10 cellular contexts compared by ENCODE assay signal in genomic region chr17:50868594-50868993, GRCh38. TPM values are rescaled to one million over a fixed set of nuclear protein-coding genes. Genes with fewer than 3 reads are reported as not detected.
DNase-seq lines count a peak whose midpoint lies in the region; ATAC-seq and TF ChIP-seq lines count a peak whose summit lies in the region.
"Had no signal": no experiment of that assay in that cellular context is flagged by ENCODE, and none has a peak within 500 bp of the region (broad histone marks: within the 10 kb centered on the region; RNA-seq: fewer than 3 reads in every experiment).

No MANE protein-coding gene starts in this region.

- H3K4me1 ChIP-seq in stomach = peaks cover 29 to 53% (median 45%) of the 10 kb centered on the region in 4 donors

- H3K27ac ChIP-seq in stomach = peak overlapping the region in 4 of 5 donors; percentile 99 to 100 (median 100)

- CTCF ChIA-PET in activated CD4-positive, alpha-beta T cell treated with anti-CD3 and anti-CD28 coated beads, Interleukin-2, amount 10 ng/mL, durations not matched to agents 7 days and 5 days (lab: Charles Lee) = no interaction called here

- H3K36me3 ChIP-seq in kidney epithelial cell (ENCODE audit: control insufficient read depth, insufficient read depth, low read length) (no peaks in the 10 kb centered on the region), stomach (peaks cover 1 to 2% (median 1%) of the 10 kb centered on the region in 4 donors)

- ATAC-seq in activated naive CD8-positive, alpha-beta T cell treated with anti-CD3 and anti-CD28 coated beads, Interleukin-2, amount 50 U/mL, for 24 hours = no peak

- TF ChIP-seq CTCF in kidney epithelial cell (IDR thresholded peaks at IDR 0.05; ENCODE audit: insufficient read depth, low read length, poor library complexity, severe bottlenecking) (no peak), stomach (IDR thresholded peaks at IDR 0.05) (no peak)

- no peaks in the 10 kb centered on the region for H3K9me3 Mint-ChIP-seq in activated CD4-positive, alpha-beta T cell treated with anti-CD3 and anti-CD28 coated beads, Interleukin-2, amount 10 ng/mL, durations not matched to agents 7 days and 5 days
- H3K9me3 Mint-ChIP-seq in activated naive CD8-positive, alpha-beta T cell treated with anti-CD3 and anti-CD28 coated beads, Interleukin-2, amount 50 U/mL, for 24 hours = no peaks in the 10 kb centered on the region

- H3K4me3 ChIP-seq in kidney epithelial cell (ENCODE audit: low read depth, low read length) (peak overlapping the region; percentile 78), stomach (peak overlapping the region in 3 of 4 donors; percentile 84 to 99 (median 92))

- no peaks in the 10 kb centered on the region for H3K9me3 ChIP-seq in stomach

- no peak for TF ChIP-seq EP300 in stomach (IDR thresholded peaks at IDR 0.05)

- peaks cover 11% of the 10 kb centered on the region for H3K36me3 Mint-ChIP-seq in activated CD4-positive, alpha-beta T cell treated with anti-CD3 and anti-CD28 coated beads, Interleukin-2, amount 10 ng/mL, durations not matched to agents 7 days and 5 days (ENCODE audit: low read depth)
- H3K36me3 Mint-ChIP-seq in activated naive CD8-positive, alpha-beta T cell treated with anti-CD3 and anti-CD28 coated beads, Interleukin-2, amount 50 U/mL, for 24 hours (ENCODE audit: low read depth) = peaks cover 8% of the 10 kb centered on the region

- H3K27ac Mint-ChIP-seq in activated CD4-positive, alpha-beta T cell treated with anti-CD3 and anti-CD28 coated beads, Interleukin-2, amount 10 ng/mL, durations not matched to agents 7 days and 5 days = peak overlapping the region; percentile 98
- H3K27ac Mint-ChIP-seq in activated naive CD8-positive, alpha-beta T cell treated with anti-CD3 and anti-CD28 coated beads, Interleukin-2, amount 50 U/mL, for 24 hours = peak overlapping the region; percentile 99

- H3K4me1 Mint-ChIP-seq in activated CD4-positive, alpha-beta T cell treated with anti-CD3 and anti-CD28 coated beads, Interleukin-2, amount 10 ng/mL, durations not matched to agents 7 days and 5 days = peaks cover 53% of the 10 kb centered on the region
- H3K4me1 Mint-ChIP-seq in activated naive CD8-positive, alpha-beta T cell treated with anti-CD3 and anti-CD28 coated beads, Interleukin-2, amount 50 U/mL, for 24 hours = peaks cover 66% of the 10 kb centered on the region

- 23 to 59% (median 29%) methylated on average over 1 of the region's 1 CpG for WGBS in stomach, 5 donors

- peaks cover 2% of the 10 kb centered on the region for H3K27me3 Mint-ChIP-seq in activated CD4-positive, alpha-beta T cell treated with anti-CD3 and anti-CD28 coated beads, Interleukin-2, amount 10 ng/mL, durations not matched to agents 7 days and 5 days
- peaks cover 2% of the 10 kb centered on the region for H3K27me3 Mint-ChIP-seq in activated naive CD8-positive, alpha-beta T cell treated with anti-CD3 and anti-CD28 coated beads, Interleukin-2, amount 50 U/mL, for 24 hours

- POLR2A ChIA-PET in activated CD4-positive, alpha-beta T cell treated with anti-CD3 and anti-CD28 coated beads, Interleukin-2, amount 10 ng/mL, durations not matched to agents 7 days and 5 days (lab: Charles Lee) = no interaction called here

- peak overlapping the region; percentile 85 for H3K4me3 Mint-ChIP-seq in activated CD4-positive, alpha-beta T cell treated with anti-CD3 and anti-CD28 coated beads, Interleukin-2, amount 10 ng/mL, durations not matched to agents 7 days and 5 days
- no peak overlapping the region for H3K4me3 Mint-ChIP-seq in activated naive CD8-positive, alpha-beta T cell treated with anti-CD3 and anti-CD28 coated beads, Interleukin-2, amount 50 U/mL, for 24 hours

- DNase-seq in activated CD4-positive, alpha-beta T cell treated with anti-CD3 and anti-CD28 coated beads, Interleukin-2, amount 10 ng/mL, durations not matched to agents 7 days and 5 days = no peak
- DNase-seq in activated CD4-positive, alpha-beta T cell treated with anti-CD3 and anti-CD28 coated beads for 4 hours = no peak
- DNase-seq in activated naive CD8-positive, alpha-beta T cell treated with anti-CD3 and anti-CD28 coated beads, Interleukin-2, amount 50 U/mL, for 24 hours = no peak
- DNase-seq in kidney epithelial cell (ENCODE audit: low read depth) (no peak), stomach (no peak), SKM-1 (lab: John Stamatoyannopoulos, UW; ENCODE audit: unreplicated experiment) (no peak), NCI-H146 treated with DMSO at 0.1 percent for 48 hours (lab: John Stamatoyannopoulos, UW; ENCODE audit: unreplicated experiment) (no peak)
- DNase-seq in NK-92 treated with Interleukin-12 subunit alpha and Interleukin-12 subunit beta, amount 100 ng/mL, for 24 hours (lab: John Stamatoyannopoulos, UW) = no peak
- DNase-seq: amniotic stem cell, RPMI8226 had no signal

- no peaks in the 10 kb centered on the region for H3K27me3 ChIP-seq in kidney epithelial cell (ENCODE audit: control insufficient read depth, insufficient read depth, low read length)
- H3K27me3 ChIP-seq in stomach = no peaks in the 10 kb centered on the region

- no peak for TF ChIP-seq POLR2A in stomach (IDR thresholded peaks at IDR 0.05)

- intact Hi-C loops in stomach (cut with DNase I; ENCODE audit: low total_unique reads) = no loop called here

RNA-seq across cellular contexts. Expression of gene TOB1, which starts 2.4 kb away (rescaled TPM):
- total RNA-seq in activated CD4-positive, alpha-beta T cell treated with anti-CD3 and anti-CD28 coated beads, Interleukin-2, amount 10 ng/mL, durations not matched to agents 7 days and 5 days = 10 to 100 TPM; 81.8 to 99.0 TPM
- 11.4 and 12.6 TPM in 2 replicates for total RNA-seq in kidney epithelial cell
- total RNA-seq in stomach = 100 to 1,000 TPM in 3 of 5 donors, 10 to 100 TPM in 2; 69.4 to 346 (median 100) TPM
- polyA plus RNA-seq in stomach = 10 to 100 TPM; 30.1 to 40.0 (median 39.9) TPM

RNA-seq across cellular contexts. Expression of gene WFIKKN2, which starts 33.2 kb away (rescaled TPM):
- total RNA-seq in activated CD4-positive, alpha-beta T cell treated with anti-CD3 and anti-CD28 coated beads, Interleukin-2, amount 10 ng/mL, durations not matched to agents 7 days and 5 days = not detected
- total RNA-seq in kidney epithelial cell = not detected in 2 replicates
- total RNA-seq in stomach = under 1 TPM in 1 of 5 donors, not detected in 4; 0.37 TPM
- under 1 TPM; 0.05 to 0.46 (median 0.06) TPM for polyA plus RNA-seq in stomach
